8 cellular contexts compared by ENCODE assay signal in the genomic region with DNA sequence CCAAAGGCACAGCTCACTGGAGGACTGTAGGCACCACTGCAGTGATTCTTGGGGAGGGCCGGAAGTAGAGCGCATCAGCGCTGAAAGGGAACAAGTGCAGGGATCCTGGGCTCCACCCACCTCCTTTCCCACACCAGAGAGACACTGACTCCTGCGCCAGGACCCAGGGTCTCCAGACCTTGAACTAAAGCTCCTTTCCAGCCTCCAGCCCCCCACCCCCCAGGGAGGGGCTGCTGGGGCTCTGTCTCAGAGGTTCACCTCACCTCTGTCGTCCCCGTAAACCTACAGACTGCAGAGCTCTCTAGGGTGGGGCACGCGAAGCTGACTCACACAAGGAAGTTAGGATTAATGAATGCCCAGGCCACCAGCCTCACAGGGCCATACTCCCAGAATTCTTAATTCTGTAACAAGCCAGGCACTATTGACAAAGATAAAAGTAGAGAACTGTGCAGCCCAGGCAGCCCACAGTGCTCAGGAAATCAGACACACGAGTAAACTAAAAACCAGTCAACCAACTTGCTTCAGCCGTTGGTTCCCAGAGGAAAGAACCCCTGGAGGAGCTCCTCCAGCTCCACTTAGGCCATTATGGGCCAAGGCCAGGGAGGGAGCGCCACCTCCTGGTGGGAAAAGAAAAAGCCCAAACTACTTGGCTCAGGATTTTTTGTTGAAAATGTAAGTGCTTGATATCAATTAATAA. TPM values are rescaled to one million over a fixed set of nuclear protein-coding genes. Genes with fewer than 3 reads are reported as not detected.
DNase-seq lines count a peak whose midpoint lies in the region; ATAC-seq and TF ChIP-seq lines count a peak whose summit lies in the region.

No MANE protein-coding gene starts in this region.

- DNase-seq in D341Med (ENCODE audit: low spot score) = peak; percentile 90
- peak; percentile 79 for DNase-seq in HuH-7 (ENCODE audit: low spot score)
- peak; percentile 55 for DNase-seq in RPMI7951 (ENCODE audit: low read depth)
- peak; percentile 34 for DNase-seq in activated effector memory CD4-positive, alpha-beta T cell treated with Interleukin-2 at 50 U/mL for 16 hours
- peak; percentile 44 for DNase-seq in foreskin melanocyte
- DNase-seq in omental fat pad (ENCODE audit: low spot score) = peak; percentile 44
- peak in 1 of 2 donors; percentile 75 for DNase-seq in upper lobe of left lung

- no peaks in the 10 kb centered on the region for H3K27me3 ChIP-seq in upper lobe of left lung

- H3K4me1 ChIP-seq in upper lobe of left lung = peaks cover 0 to 12% (median 3%) of the 10 kb centered on the region in 4 donors

- H3K9me3 ChIP-seq in upper lobe of left lung = no peaks in the 10 kb centered on the region

- H3K36me3 ChIP-seq in upper lobe of left lung = no peaks in the 10 kb centered on the region

- peak overlapping the region in 3 of 4 donors; percentile 62 to 68 (median 62) for H3K27ac ChIP-seq in upper lobe of left lung

- TF ChIP-seq POLR2A in upper lobe of left lung (IDR thresholded peaks at IDR 0.05) = no peak

- no peak overlapping the region for H3K4me3 ChIP-seq in upper lobe of left lung

- TF ChIP-seq EP300 in upper lobe of left lung (IDR thresholded peaks at IDR 0.05) = no peak

- peak; percentile 74 for ATAC-seq in omental fat pad (ENCODE audit: low FRiP score)
- peak; percentile 81 to 87 for ATAC-seq in upper lobe of left lung (ENCODE audit: low FRiP score in 2 of 2)
- ATAC-seq in HG03108 (IDR thresholded peaks at IDR 0.05; ENCODE audit: unreplicated experiment) = no peak

- TF ChIP-seq CTCF in omental fat pad (IDR thresholded peaks at IDR 0.05) (peak in 2 of 3 donors; percentile 20 to 47), upper lobe of left lung (IDR thresholded peaks at IDR 0.05) (peak; percentile 71 to 86 (median 80))

- 46% methylated on average over 11 of the region's 11 CpGs for WGBS in upper lobe of left lung, 2 donors

RNA-seq across cellular contexts. Expression of a gene that starts 45.1 kb away (rescaled TPM):
- 52.9 and 57.1 TPM in 2 replicates for total RNA-seq in RPMI7951 (2014; rRNA removed; shearing (Covaris generic))
- total RNA-seq in omental fat pad (100 to 1,000 TPM in 2 of 4 donors, 10 to 100 TPM in 2; 86.4 to 167 (median 112) TPM), upper lobe of left lung (10 to 100 TPM; 23.7 to 93.9 (median 69.8) TPM)
